17 cellular contexts compared by ENCODE assay signal in the genomic region with DNA sequence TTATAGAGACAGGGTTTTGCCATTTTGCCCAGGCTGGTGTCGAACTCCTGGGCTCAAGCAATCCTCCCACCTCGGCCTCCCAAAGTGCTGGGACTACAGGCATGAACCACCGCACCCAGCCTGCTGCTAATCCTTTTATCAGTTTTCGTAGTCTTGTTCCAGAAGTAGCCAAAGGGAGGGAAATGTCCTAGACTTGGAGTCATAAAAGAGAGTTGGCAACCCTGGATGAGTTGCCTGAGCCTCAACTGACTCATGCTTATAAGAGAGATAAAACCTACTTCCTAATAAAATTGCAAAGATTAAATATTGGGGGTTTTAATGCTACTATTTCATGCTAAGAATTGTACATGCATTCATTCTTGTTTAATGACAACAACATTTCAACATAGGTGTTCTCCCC. TPM values are rescaled to one million over a fixed set of nuclear protein-coding genes. Genes with fewer than 3 reads are reported as not detected.
"Had no signal": no experiment of that assay in that cellular context is flagged by ENCODE, and none has a peak within 500 bp of the region (broad histone marks: within the 10 kb centered on the region; RNA-seq: fewer than 3 reads in every experiment).

No MANE protein-coding gene starts in this region.

- H3K9me3 Mint-ChIP-seq: activated CD8-positive, alpha-beta T cell treated with anti-CD3 and anti-CD28 coated beads for 36 hours; activated naive CD8-positive, alpha-beta T cell treated with anti-CD3 and anti-CD28 coated beads, Interleukin-2, amount 10 ng/mL, durations not matched to agents 7 days and 5 days; stimulated activated naive CD8-positive, alpha-beta T cell treated with anti-CD3 and anti-CD28 coated beads, Interleukin-15, amount 100 ng/mL, for 72 hours had no signal

- DNase-seq: activated CD8-positive, alpha-beta T cell treated with anti-CD3 and anti-CD28 coated beads for 36 hours; activated effector memory CD4-positive, alpha-beta T cell treated with Interleukin-2 at 50 U/mL for 16 hours; activated naive CD8-positive, alpha-beta T cell treated with anti-CD3 and anti-CD28 coated beads, Interleukin-2, amount 10 ng/mL, durations not matched to agents 7 days and 5 days; aorta; esophagus squamous epithelium; gastrocnemius medialis; pancreas; retina; stimulated activated CD4-positive, alpha-beta T cell treated with anti-CD3 and anti-CD28 coated beads, Interleukin-15, amount 100 ng/mL, for 24 hours; stimulated activated CD4-positive, alpha-beta T cell treated with anti-CD3 and anti-CD28 coated beads, Interleukin-4, amount 100 ng/mL, for 24 hours; stimulated activated naive CD8-positive, alpha-beta T cell treated with anti-CD3 and anti-CD28 coated beads, Interleukin-15, amount 100 ng/mL, for 72 hours; testis; upper lobe of right lung had no signal

- FAIRE-seq: pancreas had no signal

- H3K4me3 Mint-ChIP-seq: activated CD8-positive, alpha-beta T cell treated with anti-CD3 and anti-CD28 coated beads for 36 hours; stimulated activated naive CD8-positive, alpha-beta T cell treated with anti-CD3 and anti-CD28 coated beads, Interleukin-15, amount 100 ng/mL, for 72 hours had no signal

- ATAC-seq: activated CD8-positive, alpha-beta T cell treated with anti-CD3 and anti-CD28 coated beads for 36 hours; gastrocnemius medialis; pancreas; stimulated activated naive CD8-positive, alpha-beta T cell treated with anti-CD3 and anti-CD28 coated beads, Interleukin-15, amount 100 ng/mL, for 72 hours; upper lobe of right lung had no signal

- H3K4me3 ChIP-seq: esophagus squamous epithelium, gastrocnemius medialis, pancreas, testis, upper lobe of right lung had no signal

- H3K27me3 Mint-ChIP-seq: activated CD8-positive, alpha-beta T cell treated with anti-CD3 and anti-CD28 coated beads for 36 hours; activated naive CD8-positive, alpha-beta T cell treated with anti-CD3 and anti-CD28 coated beads, Interleukin-2, amount 10 ng/mL, durations not matched to agents 7 days and 5 days; stimulated activated naive CD8-positive, alpha-beta T cell treated with anti-CD3 and anti-CD28 coated beads, Interleukin-15, amount 100 ng/mL, for 72 hours had no signal

RNA-seq across cellular contexts. Expression of gene CD40LG, which starts 44.3 kb away (rescaled TPM):
- total RNA-seq: cardiac septum, kidney epithelial cell, mesenteric fat pad, skeletal muscle tissue, testis had no signal
- polyA plus RNA-seq: aorta, pancreas had no signal
